ENCODE assay signal across 1 cellular context in the genomic region with DNA sequence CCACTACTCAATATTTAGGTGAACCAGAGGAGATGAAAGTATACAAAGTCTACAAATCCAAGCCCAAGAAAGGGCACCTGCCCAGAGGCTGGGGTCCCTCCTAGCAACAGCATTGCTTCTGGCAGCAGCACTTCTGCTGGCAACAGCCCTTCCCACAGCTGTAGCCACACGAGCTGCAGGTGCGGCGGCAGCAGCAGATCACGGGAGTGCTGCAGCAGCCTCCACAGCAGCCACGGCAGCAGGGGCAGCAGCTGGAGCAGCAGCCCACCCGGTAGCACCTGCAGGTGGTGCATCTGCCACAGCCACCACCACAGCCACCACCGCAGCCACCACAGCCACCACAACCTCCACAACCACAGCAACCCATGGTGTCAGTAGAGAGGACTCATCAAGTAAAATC.
TF ChIP-seq lines count a peak whose summit lies in the region.

TSS of gene SCYGR1 (minus strand) at position 367 of the 400 bp plus-strand sequence. CDS start at position 367, 0 bp downstream.

TF ChIP-seq in HEK293, 187 proteins besides CTCF, POLR2A, EP300 and RAD21:
- TF ChIP-seq SCRT2 (tag by site-specific recombination; IDR thresholded peaks at IDR 0.05) = peak; percentile 28; the same call in 1 of the 2 replicates
